ENCODE assay signal across 1 cellular context in the genomic region with DNA sequence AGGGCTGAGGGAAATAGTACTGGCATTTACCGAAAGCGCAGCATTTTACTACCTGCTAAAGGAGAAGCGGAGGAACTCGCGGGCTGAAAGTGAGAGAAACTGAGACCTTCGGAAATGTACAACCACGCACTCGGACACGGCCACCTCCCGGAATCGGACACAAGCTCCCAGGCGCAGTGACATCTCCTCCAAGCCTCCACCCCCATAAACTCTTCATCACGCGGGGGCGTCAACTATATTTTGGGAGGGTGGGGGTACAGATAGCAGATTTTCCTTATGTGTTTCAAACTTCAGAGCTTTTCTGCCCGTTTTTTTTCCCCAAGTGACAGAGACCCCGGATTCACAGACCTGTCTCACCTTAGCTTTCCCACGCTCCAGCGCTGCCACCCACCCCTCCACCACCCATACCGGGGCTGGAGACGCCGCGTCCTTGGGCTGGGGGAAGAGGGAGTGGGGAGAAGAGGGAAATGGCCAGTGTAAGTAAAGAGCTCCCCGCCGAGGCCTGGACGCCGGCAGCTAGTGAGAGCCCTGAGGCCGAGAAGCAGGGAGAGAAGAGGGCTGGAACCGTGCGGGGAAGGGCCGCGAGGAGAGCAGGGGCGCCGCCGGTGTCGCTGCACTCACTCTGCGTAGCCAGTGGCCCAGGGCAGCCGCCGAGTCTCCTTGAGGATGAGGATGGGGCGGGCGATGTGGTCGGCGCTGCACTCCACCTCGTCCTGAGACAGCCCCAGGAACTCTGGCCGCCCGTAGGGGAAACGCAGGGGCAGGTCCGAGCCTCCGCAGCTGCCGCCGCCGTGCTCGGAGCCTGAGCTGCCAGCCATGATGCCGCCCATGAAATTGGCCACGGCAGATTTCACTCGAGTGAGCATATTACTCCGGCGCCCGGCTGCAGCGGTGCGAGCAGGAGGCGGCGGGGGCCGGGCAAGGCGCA.
TF ChIP-seq lines count a peak whose summit lies in the region.

No MANE protein-coding gene starts in this region.

TF ChIP-seq in K562, 482 proteins besides CTCF, POLR2A, EP300 and RAD21 (continued from another document and continues in another):
- TF ChIP-seq, protein P1, sequence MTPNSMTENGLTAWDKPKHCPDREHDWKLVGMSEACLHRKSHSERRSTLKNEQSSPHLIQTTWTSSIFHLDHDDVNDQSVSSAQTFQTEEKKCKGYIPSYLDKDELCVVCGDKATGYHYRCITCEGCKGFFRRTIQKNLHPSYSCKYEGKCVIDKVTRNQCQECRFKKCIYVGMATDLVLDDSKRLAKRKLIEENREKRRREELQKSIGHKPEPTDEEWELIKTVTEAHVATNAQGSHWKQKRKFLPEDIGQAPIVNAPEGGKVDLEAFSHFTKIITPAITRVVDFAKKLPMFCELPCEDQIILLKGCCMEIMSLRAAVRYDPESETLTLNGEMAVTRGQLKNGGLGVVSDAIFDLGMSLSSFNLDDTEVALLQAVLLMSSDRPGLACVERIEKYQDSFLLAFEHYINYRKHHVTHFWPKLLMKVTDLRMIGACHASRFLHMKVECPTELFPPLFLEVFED (CRISPR knock-in tag; conservative IDR thresholded peaks at IDR 0.05), result no peak
- TF ChIP-seq, protein P2, sequence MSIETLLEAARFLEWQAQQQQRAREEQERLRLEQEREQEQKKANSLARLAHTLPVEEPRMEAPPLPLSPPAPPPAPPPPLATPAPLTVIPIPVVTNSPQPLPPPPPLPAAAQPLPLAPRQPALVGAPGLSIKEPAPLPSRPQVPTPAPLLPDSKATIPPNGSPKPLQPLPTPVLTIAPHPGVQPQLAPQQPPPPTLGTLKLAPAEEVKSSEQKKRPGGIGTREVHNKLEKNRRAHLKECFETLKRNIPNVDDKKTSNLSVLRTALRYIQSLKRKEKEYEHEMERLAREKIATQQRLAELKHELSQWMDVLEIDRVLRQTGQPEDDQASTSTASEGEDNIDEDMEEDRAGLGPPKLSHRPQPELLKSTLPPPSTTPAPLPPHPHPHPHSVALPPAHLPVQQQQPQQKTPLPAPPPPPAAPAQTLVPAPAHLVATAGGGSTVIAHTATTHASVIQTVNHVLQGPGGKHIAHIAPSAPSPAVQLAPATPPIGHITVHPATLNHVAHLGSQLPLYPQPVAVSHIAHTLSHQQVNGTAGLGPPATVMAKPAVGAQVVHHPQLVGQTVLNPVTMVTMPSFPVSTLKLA (conservative IDR thresholded peaks at IDR 0.05), result peak in 1 of 2 experiments; percentile 7; a peak in 1 of 4 replicates
- TF ChIP-seq, protein P3, sequence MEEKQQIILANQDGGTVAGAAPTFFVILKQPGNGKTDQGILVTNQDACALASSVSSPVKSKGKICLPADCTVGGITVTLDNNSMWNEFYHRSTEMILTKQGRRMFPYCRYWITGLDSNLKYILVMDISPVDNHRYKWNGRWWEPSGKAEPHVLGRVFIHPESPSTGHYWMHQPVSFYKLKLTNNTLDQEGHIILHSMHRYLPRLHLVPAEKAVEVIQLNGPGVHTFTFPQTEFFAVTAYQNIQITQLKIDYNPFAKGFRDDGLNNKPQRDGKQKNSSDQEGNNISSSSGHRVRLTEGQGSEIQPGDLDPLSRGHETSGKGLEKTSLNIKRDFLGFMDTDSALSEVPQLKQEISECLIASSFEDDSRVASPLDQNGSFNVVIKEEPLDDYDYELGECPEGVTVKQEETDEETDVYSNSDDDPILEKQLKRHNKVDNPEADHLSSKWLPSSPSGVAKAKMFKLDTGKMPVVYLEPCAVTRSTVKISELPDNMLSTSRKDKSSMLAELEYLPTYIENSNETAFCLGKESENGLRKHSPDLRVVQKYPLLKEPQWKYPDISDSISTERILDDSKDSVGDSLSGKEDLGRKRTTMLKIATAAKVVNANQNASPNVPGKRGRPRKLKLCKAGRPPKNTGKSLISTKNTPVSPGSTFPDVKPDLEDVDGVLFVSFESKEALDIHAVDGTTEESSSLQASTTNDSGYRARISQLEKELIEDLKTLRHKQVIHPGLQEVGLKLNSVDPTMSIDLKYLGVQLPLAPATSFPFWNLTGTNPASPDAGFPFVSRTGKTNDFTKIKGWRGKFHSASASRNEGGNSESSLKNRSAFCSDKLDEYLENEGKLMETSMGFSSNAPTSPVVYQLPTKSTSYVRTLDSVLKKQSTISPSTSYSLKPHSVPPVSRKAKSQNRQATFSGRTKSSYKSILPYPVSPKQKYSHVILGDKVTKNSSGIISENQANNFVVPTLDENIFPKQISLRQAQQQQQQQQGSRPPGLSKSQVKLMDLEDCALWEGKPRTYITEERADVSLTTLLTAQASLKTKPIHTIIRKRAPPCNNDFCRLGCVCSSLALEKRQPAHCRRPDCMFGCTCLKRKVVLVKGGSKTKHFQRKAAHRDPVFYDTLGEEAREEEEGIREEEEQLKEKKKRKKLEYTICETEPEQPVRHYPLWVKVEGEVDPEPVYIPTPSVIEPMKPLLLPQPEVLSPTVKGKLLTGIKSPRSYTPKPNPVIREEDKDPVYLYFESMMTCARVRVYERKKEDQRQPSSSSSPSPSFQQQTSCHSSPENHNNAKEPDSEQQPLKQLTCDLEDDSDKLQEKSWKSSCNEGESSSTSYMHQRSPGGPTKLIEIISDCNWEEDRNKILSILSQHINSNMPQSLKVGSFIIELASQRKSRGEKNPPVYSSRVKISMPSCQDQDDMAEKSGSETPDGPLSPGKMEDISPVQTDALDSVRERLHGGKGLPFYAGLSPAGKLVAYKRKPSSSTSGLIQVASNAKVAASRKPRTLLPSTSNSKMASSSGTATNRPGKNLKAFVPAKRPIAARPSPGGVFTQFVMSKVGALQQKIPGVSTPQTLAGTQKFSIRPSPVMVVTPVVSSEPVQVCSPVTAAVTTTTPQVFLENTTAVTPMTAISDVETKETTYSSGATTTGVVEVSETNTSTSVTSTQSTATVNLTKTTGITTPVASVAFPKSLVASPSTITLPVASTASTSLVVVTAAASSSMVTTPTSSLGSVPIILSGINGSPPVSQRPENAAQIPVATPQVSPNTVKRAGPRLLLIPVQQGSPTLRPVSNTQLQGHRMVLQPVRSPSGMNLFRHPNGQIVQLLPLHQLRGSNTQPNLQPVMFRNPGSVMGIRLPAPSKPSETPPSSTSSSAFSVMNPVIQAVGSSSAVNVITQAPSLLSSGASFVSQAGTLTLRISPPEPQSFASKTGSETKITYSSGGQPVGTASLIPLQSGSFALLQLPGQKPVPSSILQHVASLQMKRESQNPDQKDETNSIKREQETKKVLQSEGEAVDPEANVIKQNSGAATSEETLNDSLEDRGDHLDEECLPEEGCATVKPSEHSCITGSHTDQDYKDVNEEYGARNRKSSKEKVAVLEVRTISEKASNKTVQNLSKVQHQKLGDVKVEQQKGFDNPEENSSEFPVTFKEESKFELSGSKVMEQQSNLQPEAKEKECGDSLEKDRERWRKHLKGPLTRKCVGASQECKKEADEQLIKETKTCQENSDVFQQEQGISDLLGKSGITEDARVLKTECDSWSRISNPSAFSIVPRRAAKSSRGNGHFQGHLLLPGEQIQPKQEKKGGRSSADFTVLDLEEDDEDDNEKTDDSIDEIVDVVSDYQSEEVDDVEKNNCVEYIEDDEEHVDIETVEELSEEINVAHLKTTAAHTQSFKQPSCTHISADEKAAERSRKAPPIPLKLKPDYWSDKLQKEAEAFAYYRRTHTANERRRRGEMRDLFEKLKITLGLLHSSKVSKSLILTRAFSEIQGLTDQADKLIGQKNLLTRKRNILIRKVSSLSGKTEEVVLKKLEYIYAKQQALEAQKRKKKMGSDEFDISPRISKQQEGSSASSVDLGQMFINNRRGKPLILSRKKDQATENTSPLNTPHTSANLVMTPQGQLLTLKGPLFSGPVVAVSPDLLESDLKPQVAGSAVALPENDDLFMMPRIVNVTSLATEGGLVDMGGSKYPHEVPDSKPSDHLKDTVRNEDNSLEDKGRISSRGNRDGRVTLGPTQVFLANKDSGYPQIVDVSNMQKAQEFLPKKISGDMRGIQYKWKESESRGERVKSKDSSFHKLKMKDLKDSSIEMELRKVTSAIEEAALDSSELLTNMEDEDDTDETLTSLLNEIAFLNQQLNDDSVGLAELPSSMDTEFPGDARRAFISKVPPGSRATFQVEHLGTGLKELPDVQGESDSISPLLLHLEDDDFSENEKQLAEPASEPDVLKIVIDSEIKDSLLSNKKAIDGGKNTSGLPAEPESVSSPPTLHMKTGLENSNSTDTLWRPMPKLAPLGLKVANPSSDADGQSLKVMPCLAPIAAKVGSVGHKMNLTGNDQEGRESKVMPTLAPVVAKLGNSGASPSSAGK (IDR thresholded peaks at IDR 0.05), result no peak
- TF ChIP-seq, protein P4, sequence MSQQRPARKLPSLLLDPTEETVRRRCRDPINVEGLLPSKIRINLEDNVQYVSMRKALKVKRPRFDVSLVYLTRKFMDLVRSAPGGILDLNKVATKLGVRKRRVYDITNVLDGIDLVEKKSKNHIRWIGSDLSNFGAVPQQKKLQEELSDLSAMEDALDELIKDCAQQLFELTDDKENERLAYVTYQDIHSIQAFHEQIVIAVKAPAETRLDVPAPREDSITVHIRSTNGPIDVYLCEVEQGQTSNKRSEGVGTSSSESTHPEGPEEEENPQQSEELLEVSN (IDR thresholded peaks at IDR 0.05; ENCODE audit: borderline replicate concordance in 1 of 2, extremely low read depth in 1 of 2, insufficient read depth in 1 of 2, insufficient read length in 1 of 2, low read depth in 1 of 2, low read length in 1 of 2, poor library complexity in 1 of 2, severe bottlenecking in 1 of 2), result no peak
- TF ChIP-seq HDAC3 (IDR thresholded peaks at IDR 0.05; ENCODE audit: borderline replicate concordance, partially characterized antibody), result no peak
- TF ChIP-seq ERF (CRISPR knock-in tag; IDR thresholded peaks at IDR 0.05), result no peak
- 0 out of 2 replicates have a peak, but pooled peaks have one; percentile 25 for TF ChIP-seq GABPB1 (CRISPR knock-in tag; IDR thresholded peaks at IDR 0.05)
- no peak for TF ChIP-seq L3MBTL2 (IDR thresholded peaks at IDR 0.05)
- TF ChIP-seq ARID1B (IDR thresholded peaks at IDR 0.05), result peak; percentile 22; the same call in 1 of the 2 replicates
- no peak for TF ChIP-seq SRSF9 (IDR thresholded peaks at IDR 0.05; ENCODE audit: borderline replicate concordance, low read depth, low read length)
- 0 out of 2 replicates have a peak, but pooled peaks have one; percentile 40 for TF ChIP-seq BCOR (IDR thresholded peaks at IDR 0.05)
- no peak for TF ChIP-seq SIN3A (IDR thresholded peaks at IDR 0.05; ENCODE audit: borderline replicate concordance in 2 of 2, control insufficient read depth in 1 of 2, low read depth in 2 of 2, low read length in 2 of 2)
- TF ChIP-seq, protein P5, sequence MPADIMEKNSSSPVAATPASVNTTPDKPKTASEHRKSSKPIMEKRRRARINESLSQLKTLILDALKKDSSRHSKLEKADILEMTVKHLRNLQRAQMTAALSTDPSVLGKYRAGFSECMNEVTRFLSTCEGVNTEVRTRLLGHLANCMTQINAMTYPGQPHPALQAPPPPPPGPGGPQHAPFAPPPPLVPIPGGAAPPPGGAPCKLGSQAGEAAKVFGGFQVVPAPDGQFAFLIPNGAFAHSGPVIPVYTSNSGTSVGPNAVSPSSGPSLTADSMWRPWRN (IDR thresholded peaks at IDR 0.05; ENCODE audit: low read depth), result no peak
- no peak for TF ChIP-seq XRCC3 (IDR thresholded peaks at IDR 0.05)
- no peak for TF ChIP-seq ZNF263 (CRISPR knock-in tag; IDR thresholded peaks at IDR 0.05; ENCODE audit: borderline replicate concordance)
- no peak for TF ChIP-seq ZNF780A (CRISPR knock-in tag; IDR thresholded peaks at IDR 0.05)
- TF ChIP-seq NCOA6 (IDR thresholded peaks at IDR 0.05), result no peak
- no peak for TF ChIP-seq CHD4 (IDR thresholded peaks at IDR 0.05; ENCODE audit: insufficient read depth, insufficient replicate concordance, low read depth, low read length, poor library complexity, severe bottlenecking)
- no peak for TF ChIP-seq U2AF1 (optimal IDR thresholded peaks at IDR 0.05; ENCODE audit: low read depth, low read length)
- TF ChIP-seq, protein P6, sequence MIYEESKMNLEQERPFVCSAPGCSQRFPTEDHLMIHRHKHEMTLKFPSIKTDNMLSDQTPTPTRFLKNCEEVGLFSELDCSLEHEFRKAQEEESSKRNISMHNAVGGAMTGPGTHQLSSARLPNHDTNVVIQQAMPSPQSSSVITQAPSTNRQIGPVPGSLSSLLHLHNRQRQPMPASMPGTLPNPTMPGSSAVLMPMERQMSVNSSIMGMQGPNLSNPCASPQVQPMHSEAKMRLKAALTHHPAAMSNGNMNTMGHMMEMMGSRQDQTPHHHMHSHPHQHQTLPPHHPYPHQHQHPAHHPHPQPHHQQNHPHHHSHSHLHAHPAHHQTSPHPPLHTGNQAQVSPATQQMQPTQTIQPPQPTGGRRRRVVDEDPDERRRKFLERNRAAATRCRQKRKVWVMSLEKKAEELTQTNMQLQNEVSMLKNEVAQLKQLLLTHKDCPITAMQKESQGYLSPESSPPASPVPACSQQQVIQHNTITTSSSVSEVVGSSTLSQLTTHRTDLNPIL (CRISPR knock-in tag; IDR thresholded peaks at IDR 0.05), result no peak
- no peak for TF ChIP-seq ZBTB1 (CRISPR knock-in tag; IDR thresholded peaks at IDR 0.05; ENCODE audit: borderline replicate concordance, low read depth)
- TF ChIP-seq SMARCA4 (IDR thresholded peaks at IDR 0.05), result no peak
- no peak for TF ChIP-seq FOXM1 (IDR thresholded peaks at IDR 0.05; ENCODE audit: low read depth)
- TF ChIP-seq FOXM1 (CRISPR knock-in tag; IDR thresholded peaks at IDR 0.05; ENCODE audit: low read depth), result 0 out of 2 replicates have a peak, but pooled peaks have one; percentile 32
- TF ChIP-seq, protein P7, sequence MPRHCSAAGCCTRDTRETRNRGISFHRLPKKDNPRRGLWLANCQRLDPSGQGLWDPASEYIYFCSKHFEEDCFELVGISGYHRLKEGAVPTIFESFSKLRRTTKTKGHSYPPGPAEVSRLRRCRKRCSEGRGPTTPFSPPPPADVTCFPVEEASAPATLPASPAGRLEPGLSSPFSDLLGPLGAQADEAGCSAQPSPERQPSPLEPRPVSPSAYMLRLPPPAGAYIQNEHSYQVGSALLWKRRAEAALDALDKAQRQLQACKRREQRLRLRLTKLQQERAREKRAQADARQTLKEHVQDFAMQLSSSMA (CRISPR knock-in tag; IDR thresholded peaks at IDR 0.05), result 0 out of 2 replicates have a peak, but pooled peaks have one; percentile 49
- no peak for TF ChIP-seq SOX6 (IDR thresholded peaks at IDR 0.05)
- TF ChIP-seq, protein P8, sequence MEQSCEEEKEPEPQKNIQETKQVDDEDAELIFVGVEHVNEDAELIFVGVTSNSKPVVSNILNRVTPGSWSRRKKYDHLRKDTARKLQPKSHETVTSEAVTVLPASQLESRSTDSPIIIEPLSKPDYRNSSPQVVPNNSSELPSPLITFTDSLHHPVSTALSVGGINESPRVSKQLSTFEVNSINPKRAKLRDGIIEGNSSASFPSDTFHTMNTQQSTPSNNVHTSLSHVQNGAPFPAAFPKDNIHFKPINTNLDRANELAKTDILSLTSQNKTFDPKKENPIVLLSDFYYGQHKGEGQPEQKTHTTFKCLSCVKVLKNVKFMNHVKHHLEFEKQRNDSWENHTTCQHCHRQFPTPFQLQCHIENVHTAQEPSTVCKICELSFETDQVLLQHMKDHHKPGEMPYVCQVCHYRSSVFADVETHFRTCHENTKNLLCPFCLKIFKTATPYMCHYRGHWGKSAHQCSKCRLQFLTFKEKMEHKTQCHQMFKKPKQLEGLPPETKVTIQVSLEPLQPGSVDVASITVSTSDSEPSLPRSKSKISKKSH (CRISPR knock-in tag; IDR thresholded peaks at IDR 0.05), result no peak
- no peak for TF ChIP-seq MYC (IDR thresholded peaks at IDR 0.05; ENCODE audit: low read depth, low read length)
- no peak for TF ChIP-seq MYC (CRISPR knock-in tag; IDR thresholded peaks at IDR 0.05; ENCODE audit: borderline replicate concordance, low read depth)
- TF ChIP-seq SMARCA5 (IDR thresholded peaks at IDR 0.05), result peak; percentile 42; the same call in 1 of the 2 replicates
- no peak for TF ChIP-seq SRSF3 (IDR thresholded peaks at IDR 0.05; ENCODE audit: insufficient read depth, low read length)
- TF ChIP-seq GTF2F1 (IDR thresholded peaks at IDR 0.05; ENCODE audit: low read depth, low read length), result no peak
- no peak for TF ChIP-seq ZNF778 (CRISPR knock-in tag; IDR thresholded peaks at IDR 0.05)
- no peak for TF ChIP-seq ILF3 (IDR thresholded peaks at IDR 0.05; ENCODE audit: borderline replicate concordance)
- TF ChIP-seq PURB (CRISPR knock-in tag; IDR thresholded peaks at IDR 0.05; ENCODE audit: low read depth), result no peak
- TF ChIP-seq ZNF311 (CRISPR knock-in tag; IDR thresholded peaks at IDR 0.05), result no peak
